ENCODE assay signal across 8 cellular contexts in genomic region chr5:176533894-176534611, GRCh38.
DNase-seq lines count a peak whose midpoint lies in the region; ATAC-seq lines count a peak whose summit lies in the region.

No MANE protein-coding gene starts in this region.

- no peak for ATAC-seq in activated naive CD8-positive, alpha-beta T cell treated with anti-CD3 and anti-CD28 coated beads, Interleukin-2, amount 50 U/mL, for 24 hours
- ATAC-seq in GM21717 (IDR thresholded peaks at IDR 0.05; ENCODE audit: unreplicated experiment) = no peak

- H3K36me3 Mint-ChIP-seq in activated naive CD8-positive, alpha-beta T cell treated with anti-CD3 and anti-CD28 coated beads, Interleukin-2, amount 50 U/mL, for 24 hours (ENCODE audit: low read depth) = peaks cover 15% of the 10 kb centered on the region

- peaks cover 54% of the 10 kb centered on the region for H3K4me1 Mint-ChIP-seq in activated naive CD8-positive, alpha-beta T cell treated with anti-CD3 and anti-CD28 coated beads, Interleukin-2, amount 50 U/mL, for 24 hours

- H3K27ac ChIP-seq in substantia nigra (ENCODE audit: low read depth, low read length, poor library complexity, severe bottlenecking) = peak overlapping the region; percentile 68

- peak overlapping the region; percentile 90 for H3K27ac Mint-ChIP-seq in activated naive CD8-positive, alpha-beta T cell treated with anti-CD3 and anti-CD28 coated beads, Interleukin-2, amount 50 U/mL, for 24 hours

- peak overlapping the region; percentile 98 for H3K4me3 Mint-ChIP-seq in activated naive CD8-positive, alpha-beta T cell treated with anti-CD3 and anti-CD28 coated beads, Interleukin-2, amount 50 U/mL, for 24 hours

- no peaks in the 10 kb centered on the region for H3K27me3 Mint-ChIP-seq in activated naive CD8-positive, alpha-beta T cell treated with anti-CD3 and anti-CD28 coated beads, Interleukin-2, amount 50 U/mL, for 24 hours

- H3K9me3 Mint-ChIP-seq in activated naive CD8-positive, alpha-beta T cell treated with anti-CD3 and anti-CD28 coated beads, Interleukin-2, amount 50 U/mL, for 24 hours = no peaks in the 10 kb centered on the region

- DNase-seq in EH (ENCODE audit: low read depth) (peak; percentile 16), NCI-H2196 treated with DMSO at 0.1 percent for 48 hours (lab: John Stamatoyannopoulos, UW; ENCODE audit: unreplicated experiment) (peak; percentile 27), kidney tubule cell (ENCODE audit: low spot score) (peak; percentile 53), substantia nigra (lab: John Stamatoyannopoulos, UW) (peak in 4 of 49 donors; percentile 8 to 61 (median 20)), NCI-H1417 treated with DMSO at 0.1 percent for 48 hours (lab: John Stamatoyannopoulos, UW) (no peak), NCI-H1417 (lab: John Stamatoyannopoulos, UW) (no peak)
- peak; percentile 44 for DNase-seq in activated naive CD8-positive, alpha-beta T cell treated with anti-CD3 and anti-CD28 coated beads, Interleukin-2, amount 50 U/mL, for 24 hours

Comparison
In these comparisons a context has a peak if more than half of its experiments do, and no peak if none do; other contexts are left out.
1. DNase-seq: peak in EH (single experiment), NCI-H2196 treated with DMSO at 0.1 percent for 48 hours (single experiment), activated naive CD8-positive, alpha-beta T cell treated with anti-CD3 and anti-CD28 coated beads, Interleukin-2, amount 50 U/mL, for 24 hours (single experiment) and kidney tubule cell (single experiment); none in NCI-H1417 treated with DMSO at 0.1 percent for 48 hours (single experiment) and NCI-H1417 (0 of 3).